ENCODE assay signal across 28 cellular contexts in genomic region chr4:79948739-79949138, GRCh38.
"Had no signal": no experiment of that assay in that cellular context is flagged by ENCODE, and none has a peak within 500 bp of the region (broad histone marks: within the 10 kb centered on the region; RNA-seq: fewer than 3 reads in every experiment).

No MANE protein-coding gene starts in this region.

- ATAC-seq: esophagus mucosa; left colon; left ventricle myocardium superior; lower lobe of right lung; natural killer cell; right lobe of liver; stimulated activated memory B cell treated with anti-CD40 and anti-IgM and Interleukin-4, amounts not matched to agents 10 μg/mL and 1 μg/mL and 100 μg/mL, for 72 hours; stimulated activated naive CD8-positive, alpha-beta T cell treated with anti-CD3 and anti-CD28 coated beads, Interleukin-15, Interleukin-2, amounts not matched to agents 100 U/mL and 50 U/mL, for 24 hours had no signal

- H3K4me1 Mint-ChIP-seq: endodermal cell, immature natural killer cell, natural killer cell had no signal

- H3K4me1 ChIP-seq: colonic mucosa, lower lobe of right lung, parathyroid adenoma, right lobe of liver, testis, tibial artery had no signal

- DNase-seq: colonic mucosa; effector CD8-positive, alpha-beta T cell; endodermal cell; foreskin melanocyte; hypothalamus; immature natural killer cell; islet precursor cell; kidney glomerular epithelial cell; left colon; left ventricle myocardium superior; lower lobe of right lung; natural killer cell; right lobe of liver; stimulated activated CD4-positive, alpha-beta T cell treated with anti-CD3 and anti-CD28 coated beads, Interleukin-2, amount 100 ng/mL, for 24 hours; stimulated activated CD4-positive, alpha-beta T cell treated with anti-CD3 and anti-CD28 coated beads, Interleukin-4, amount 100 ng/mL, for 4 hours; stimulated activated naive CD8-positive, alpha-beta T cell treated with anti-CD3 and anti-CD28 coated beads, Interleukin-15, Interleukin-2, amounts not matched to agents 100 U/mL and 50 U/mL, for 24 hours; substantia nigra; testis; tibial artery had no signal

- H3K27me3 Mint-ChIP-seq: dendritic cell treated with granulocyte-macrophage colony-stimulating factor and Interleukin-4, amounts not matched to agents 40 ng/mL and 50 ng/mL, for 4 days; progenitor cell of endocrine pancreas; stimulated activated memory B cell treated with anti-CD40 and anti-IgM and Interleukin-4, amounts not matched to agents 10 μg/mL and 1 μg/mL and 100 μg/mL, for 72 hours; type B pancreatic cell had no signal

- H3K4me3 ChIP-seq: colonic mucosa, lower lobe of right lung, right lobe of liver, testis, tibial artery had no signal

- H3K36me3 ChIP-seq: colonic mucosa, lower lobe of right lung, right lobe of liver had no signal

- H3K9me3 Mint-ChIP-seq: dendritic cell treated with granulocyte-macrophage colony-stimulating factor and Interleukin-4, amounts not matched to agents 40 ng/mL and 50 ng/mL, for 4 days; endodermal cell; immature natural killer cell; natural killer cell; neural crest cell; stimulated activated memory B cell treated with anti-CD40 and anti-IgM and Interleukin-4, amounts not matched to agents 10 μg/mL and 1 μg/mL and 100 μg/mL, for 72 hours; type B pancreatic cell had no signal

- H3K27ac Mint-ChIP-seq: dendritic cell treated with granulocyte-macrophage colony-stimulating factor and Interleukin-4, amounts not matched to agents 40 ng/mL and 50 ng/mL, for 4 days; endodermal cell; immature natural killer cell; natural killer cell; progenitor cell of endocrine pancreas; stimulated activated memory B cell treated with anti-CD40 and anti-IgM and Interleukin-4, amounts not matched to agents 10 μg/mL and 1 μg/mL and 100 μg/mL, for 72 hours; type B pancreatic cell had no signal

- H3K79me2 ChIP-seq: parathyroid adenoma had no signal

- FAIRE-seq: urothelium cell line had no signal

- H3K36me3 Mint-ChIP-seq: immature natural killer cell, natural killer cell had no signal

- H3K9ac ChIP-seq: parathyroid adenoma had no signal

- H3K27ac ChIP-seq: colonic mucosa, epithelial cell of prostate, lower lobe of right lung, parathyroid adenoma, right lobe of liver, testis, tibial artery had no signal

- H3K4me3 Mint-ChIP-seq: dendritic cell treated with granulocyte-macrophage colony-stimulating factor and Interleukin-4, amounts not matched to agents 40 ng/mL and 50 ng/mL, for 4 days; endodermal cell; immature natural killer cell; natural killer cell; neural crest cell; stimulated activated memory B cell treated with anti-CD40 and anti-IgM and Interleukin-4, amounts not matched to agents 10 μg/mL and 1 μg/mL and 100 μg/mL, for 72 hours; type B pancreatic cell had no signal

- H3K27me3 ChIP-seq: colonic mucosa, right lobe of liver, testis, tibial artery had no signal

- H3K9me3 ChIP-seq: colonic mucosa, lower lobe of right lung, right lobe of liver, testis, tibial artery had no signal

- H2AFZ ChIP-seq: parathyroid adenoma had no signal
